In genomic region chr12:68614105-68614679, GRCh38 we compare ENCODE assay signal across 11 cellular contexts. TPM values are rescaled to one million over a fixed set of nuclear protein-coding genes. Genes with fewer than 3 reads are reported as not detected.
A peak's percentile ranks its signal among the peaks of the same experiment; 100 is the strongest.
DNase-seq lines count a peak whose midpoint lies in the region; ATAC-seq and TF ChIP-seq lines count a peak whose summit lies in the region.
"Had no signal": no experiment of that assay in that cellular context is flagged by ENCODE, and none has a peak within 500 bp of the region (broad histone marks: within the 10 kb centered on the region; RNA-seq: fewer than 3 reads in every experiment).

No MANE protein-coding gene starts in this region.

- H3K79me2 ChIP-seq in parathyroid adenoma: peaks cover 65% of the 10 kb centered on the region

- POLR2A ChIA-PET in Caco-2 (lab: Charles Lee): no interaction called here
- POLR2A ChIA-PET in Panc1 (lab: Charles Lee): interaction anchor here (0.6 kb wide), 1 partner anchor 32 kb away, joined by 3 read pairs; no protein-coding TSS in a partner anchor
- POLR2A ChIA-PET in RWPE1 (lab: Yijun Ruan, JAX; ENCODE audit: low non-redundant PET): no interaction called here

- H3K9me3 Mint-ChIP-seq in Caco-2 (ENCODE audit: unreplicated experiment): no peaks in the 10 kb centered on the region

- H3K4me1 Mint-ChIP-seq in Caco-2 (ENCODE audit: low read depth, unreplicated experiment): peaks cover 17% of the 10 kb centered on the region

- H3K4me1 ChIP-seq in Caco-2 (peaks cover 46% of the 10 kb centered on the region), Panc1 (ENCODE audit: control insufficient read depth, insufficient read depth, low read length) (peaks cover 50% of the 10 kb centered on the region), endocrine pancreas (ENCODE audit: control insufficient read depth, insufficient read depth, low read length) (peaks cover 27% of the 10 kb centered on the region), parathyroid adenoma (peaks cover 17% of the 10 kb centered on the region)

- H3K27ac ChIP-seq in Panc1 (ENCODE audit: low read length) (peak overlapping the region; percentile 100), parathyroid adenoma (peak overlapping the region; percentile 1), RWPE1 (no peak overlapping the region)
- H3K27ac ChIP-seq: ovary had no signal

- no peak for DNase-seq in Caco-2
- no peak for DNase-seq in Panc1 (ENCODE audit: low read depth, low spot score)
- DNase-seq in GM03348 (ENCODE audit: low spot score): no peak
- no peak for DNase-seq in RWPE1 (ENCODE audit: low spot score)
- no peak for DNase-seq in NCI-H187 (lab: John Stamatoyannopoulos, UW)
- no peak for DNase-seq in MG63
- DNase-seq: hippocampal formation, NCI-H774, ovary had no signal

- ATAC-seq in Panc1: no peak

- no peak overlapping the region for H2AFZ ChIP-seq in parathyroid adenoma

- peaks cover 48% of the 10 kb centered on the region for H3K36me3 Mint-ChIP-seq in Caco-2 (ENCODE audit: insufficient read depth, unreplicated experiment)

- CTCF ChIA-PET in Caco-2 (lab: Charles Lee): no interaction called here
- CTCF ChIA-PET in Panc1 (lab: Charles Lee): no interaction called here
- CTCF ChIA-PET in RWPE1 (lab: Yijun Ruan, JAX): interaction anchor here (0.6 kb wide), 1 partner anchor 229 kb away, joined by 3 read pairs; no protein-coding TSS in a partner anchor

- in situ Hi-C loops in Panc1 (cut with HindIII; ENCODE audit: low pct_unique_long_range_greater_than_20kb, low sequenced_read_pairs): no loop called here

- no peak for TF ChIP-seq CTCF in Caco-2 (IDR thresholded peaks at IDR 0.05; ENCODE audit: insufficient read depth in 1 of 2, low read depth in 1 of 2, low read length in 1 of 2, severe bottlenecking in 1 of 2, unreplicated experiment in 1 of 2)
- no peak for TF ChIP-seq CTCF in Panc1 (IDR thresholded peaks at IDR 0.05)
- TF ChIP-seq CTCF in parathyroid adenoma (IDR thresholded peaks at IDR 0.05): no peak
- no peak for TF ChIP-seq CTCF in RWPE1 (conservative IDR thresholded peaks at IDR 0.05; ENCODE audit: low read depth)

- no peak overlapping the region for H3K4me3 ChIP-seq in Caco-2 (ENCODE audit: low read depth, low read length)
- H3K4me3 ChIP-seq in Panc1 (ENCODE audit: low read depth in 2 of 2, low read length in 2 of 2): peak overlapping the region; percentile 16 to 97; a peak in 3 of 4 replicates
- H3K4me3 ChIP-seq in endocrine pancreas (ENCODE audit: control insufficient read depth, insufficient read depth, low read length): peak overlapping the region; percentile 72
- H3K4me3 ChIP-seq in parathyroid adenoma (ENCODE audit: low read depth, low read length): no peak overlapping the region
- H3K4me3 ChIP-seq in MG63: no peak overlapping the region
- H3K4me3 ChIP-seq: ovary had no signal

- H3K27me3 Mint-ChIP-seq in Caco-2 (ENCODE audit: insufficient read depth, unreplicated experiment): no peaks in the 10 kb centered on the region

- BruUV-seq in Caco-2 (replicated peaks; lab: Mats Ljungman, UMichigan) (no TSS peak), Panc1 (replicated peaks; lab: Mats Ljungman, UMichigan) (no TSS peak)

- intact Hi-C loops in Caco-2 (cut with micrococcal nuclease; ENCODE audit: unreplicated experiment) (loop anchor here (10.0 kb wide), 1 partner anchor 389 kb away; the partner anchor contains the start of gene IL26), Panc1 (cut with micrococcal nuclease; ENCODE audit: unreplicated experiment) (loop anchor here (5.0 kb wide), 3 partner anchors 52 to 282 kb away; partner anchors contain the start of gene MDM1)

- peak overlapping the region; percentile 3 for H3K4me2 ChIP-seq in parathyroid adenoma (ENCODE audit: low read length)

- H3K27me3 ChIP-seq in Caco-2 (replicated peaks; ENCODE audit: control insufficient read depth, insufficient read depth, low read length): no peaks in the 10 kb centered on the region
- H3K27me3 ChIP-seq in Panc1 (ENCODE audit: control insufficient read depth, insufficient read depth, low read length): no peaks in the 10 kb centered on the region
- no peaks in the 10 kb centered on the region for H3K27me3 ChIP-seq in endocrine pancreas (ENCODE audit: control insufficient read depth, insufficient read depth, low read length)
- H3K27me3 ChIP-seq in parathyroid adenoma (ENCODE audit: control insufficient read depth, insufficient read depth, low read length): no peaks in the 10 kb centered on the region
- H3K27me3 ChIP-seq in MG63: no peaks in the 10 kb centered on the region
- H3K27me3 ChIP-seq: ovary had no signal

- no peak overlapping the region for H3K27ac Mint-ChIP-seq in Caco-2 (ENCODE audit: unreplicated experiment)

- no peaks in the 10 kb centered on the region; the same call in 1 of the 2 replicates for H3K36me3 ChIP-seq in Caco-2 (ENCODE audit: control insufficient read depth, insufficient read depth, low read length)
- H3K36me3 ChIP-seq in Panc1 (ENCODE audit: control insufficient read depth, insufficient read depth, low read length): peaks cover 6% of the 10 kb centered on the region
- H3K36me3 ChIP-seq in endocrine pancreas (ENCODE audit: control insufficient read depth, insufficient read depth, low read length): no peaks in the 10 kb centered on the region
- H3K36me3 ChIP-seq in parathyroid adenoma (ENCODE audit: control insufficient read depth, insufficient read depth, low read length): no peaks in the 10 kb centered on the region
- H3K36me3 ChIP-seq in MG63: peaks cover 25% of the 10 kb centered on the region
- H3K36me3 ChIP-seq: ovary had no signal

- H3K9me3 ChIP-seq in Caco-2 (no peaks in the 10 kb centered on the region), Panc1 (ENCODE audit: control insufficient read depth, insufficient read depth, low read depth, low read length) (no peaks in the 10 kb centered on the region), endocrine pancreas (ENCODE audit: control insufficient read depth, low read length) (no peaks in the 10 kb centered on the region), parathyroid adenoma (ENCODE audit: control insufficient read depth, low read length) (no peaks in the 10 kb centered on the region), MG63 (no peaks in the 10 kb centered on the region)
- H3K9me3 ChIP-seq: ovary had no signal

- H3K4me3 Mint-ChIP-seq in Caco-2 (ENCODE audit: unreplicated experiment): peak overlapping the region; percentile 54

- no peak overlapping the region for H3K9ac ChIP-seq in endocrine pancreas (ENCODE audit: control insufficient read depth, insufficient read depth, low read length)
- H3K9ac ChIP-seq in parathyroid adenoma: no peak overlapping the region

RNA-seq across cellular contexts. Expression of gene RAP1B, which starts 3.5 kb away (rescaled TPM):
- total RNA-seq in Caco-2 (2022): 216 and 239 TPM in 2 replicates
- total RNA-seq in Panc1 (2021; ENCODE audit: unreplicated experiment): 328 TPM
- 340 TPM for polyA plus RNA-seq in Panc1 (2012; ENCODE audit: insufficient read length)
- 94.7 and 294 TPM in 2 replicates for total RNA-seq in MG63 (2014; rRNA removed; shearing (Covaris generic); ENCODE audit: low replicate concordance)

Comparison
In these comparisons a context has a peak if more than half of its experiments do, and no peak if none do; other contexts are left out.
1. H3K4me3 ChIP-seq: peak in Panc1 (2 of 2) and endocrine pancreas (single experiment); none in Caco-2 (single experiment), parathyroid adenoma (single experiment) and MG63 (single experiment).